ENCODE assay signal across 23 cellular contexts in the genomic region with DNA sequence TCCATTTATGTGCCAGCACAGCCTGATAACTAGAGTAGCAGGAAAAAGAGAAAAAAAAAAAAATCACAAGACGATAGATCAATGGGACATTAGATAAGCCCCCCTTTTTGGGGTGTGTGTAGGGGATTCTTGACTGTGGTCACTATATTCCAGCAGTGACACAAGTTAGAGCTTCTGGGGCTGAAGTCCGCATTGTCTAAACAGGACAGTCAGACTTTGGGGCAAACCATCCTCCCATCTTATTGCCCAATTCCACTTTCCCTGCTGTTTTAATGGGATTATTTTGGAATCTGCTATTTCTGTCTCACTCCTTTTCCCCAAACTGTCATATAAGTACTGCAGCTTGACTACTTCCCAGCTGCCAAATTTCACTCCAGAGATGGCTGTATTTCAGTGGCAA.
"Had no signal": no experiment of that assay in that cellular context is flagged by ENCODE, and none has a peak within 500 bp of the region (broad histone marks: within the 10 kb centered on the region; RNA-seq: fewer than 3 reads in every experiment).

No MANE protein-coding gene starts in this region.

- H3K9me3 Mint-ChIP-seq: effector memory CD8-positive, alpha-beta T cell; memory B cell; naive B cell; nephron progenitor cell had no signal

- H3K27me3 Mint-ChIP-seq: effector memory CD8-positive, alpha-beta T cell; memory B cell had no signal

- H3K27me3 ChIP-seq: esophagus muscularis mucosa, gastroesophageal sphincter, left lung, transverse colon had no signal

- H3K4me3 ChIP-seq: esophagus muscularis mucosa, gastroesophageal sphincter, left lung, lower lobe of right lung, prostate gland, skin epidermis, thoracic aorta, transverse colon had no signal

- H3K4me1 ChIP-seq: left lung, lower lobe of right lung, parathyroid adenoma, prostate gland had no signal

- H3K27ac ChIP-seq: epithelial cell of prostate, esophagus muscularis mucosa, gastroesophageal sphincter, left lung, lower lobe of right lung, parathyroid adenoma, prostate gland, skin epidermis, thoracic aorta, transverse colon had no signal

- H3K36me3 ChIP-seq: prostate gland, thoracic aorta, transverse colon had no signal

- H3K36me3 Mint-ChIP-seq: naive B cell had no signal

- H3K9me3 ChIP-seq: esophagus muscularis mucosa, gastroesophageal sphincter, left lung, lower lobe of right lung, prostate gland, thoracic aorta, transverse colon had no signal

- ATAC-seq: effector memory CD8-positive, alpha-beta T cell; gastroesophageal sphincter; left lung; lower lobe of right lung; sciatic nerve had no signal

- H3K4me3 Mint-ChIP-seq: effector memory CD8-positive, alpha-beta T cell; memory B cell; naive B cell; nephron progenitor cell had no signal

- H3K4me1 Mint-ChIP-seq: naive B cell, nephron progenitor cell had no signal

- DNase-seq: central memory CD4-positive, alpha-beta T cell; effector memory CD8-positive, alpha-beta T cell; foreskin fibroblast; glutamatergic neuron; islet precursor cell; left lung; lower lobe of right lung; midbrain; naive B cell; nephron progenitor cell; retina; stimulated activated CD4-positive, alpha-beta T cell treated with anti-CD3 and anti-CD28 coated beads, Interleukin-2, amount 100 ng/mL, for 24 hours; stimulated activated naive CD4-positive, alpha-beta T cell treated with Interleukin-2 at 50 U/mL for 16 hours; transverse colon had no signal

- H3K27ac Mint-ChIP-seq: memory B cell, naive B cell, nephron progenitor cell had no signal
